8 cellular contexts compared by ENCODE assay signal in genomic region chr14:70714055-70714550, GRCh38.
DNase-seq lines count a peak whose midpoint lies in the region; ATAC-seq and TF ChIP-seq lines count a peak whose summit lies in the region.

No MANE protein-coding gene starts in this region.

- H3K4me1 ChIP-seq in HEK293 (ENCODE audit: control insufficient read depth, insufficient read depth, low read length) (0 out of 2 replicates have a peak, but pooled peaks cover 2% of the 10 kb centered on the region), prostate gland (replicated peaks) (no peaks in the 10 kb centered on the region)

- intact Hi-C loops in CD4-positive, alpha-beta T cell (cut with DNase I, micrococcal nuclease), result loop anchor here (1.0 to 10.0 kb wide), 6 partner anchors 72 to 899 kb away; partner anchors contain the start of gene TTC9 (in 1 of the 2)
- intact Hi-C loops in prostate gland (cut with DNase I), result loop anchor here (10.0 kb wide), 1 partner anchor 89 kb away; no protein-coding TSS in a partner anchor

- peak; percentile 95 for TF ChIP-seq CTCF in CD4-positive, alpha-beta T cell (IDR thresholded peaks at IDR 0.05)
- TF ChIP-seq CTCF in HEK293 (tag by site-specific recombination; IDR thresholded peaks at IDR 0.05) (no peak), fibroblast of the aortic adventitia (IDR thresholded peaks at IDR 0.05; ENCODE audit: insufficient read depth, low read length) (peak; percentile 56), prostate gland (IDR thresholded peaks at IDR 0.05) (peak; percentile 62 to 83 (median 66))

- DNase-seq in CD4-positive, alpha-beta T cell, result peak in 8 of 10 experiments; percentile 12 to 41 (median 30)
- DNase-seq in NCI-H82 treated with DMSO at 0.1 percent for 48 hours (lab: John Stamatoyannopoulos, UW; ENCODE audit: unreplicated experiment) (peak; percentile 58), activated T-cell treated with anti-CD3 and anti-CD28 coated beads for 48 hours (ENCODE audit: low read depth) (peak; percentile 4), fibroblast of the aortic adventitia (ENCODE audit: low read depth) (peak; percentile 78), prostate gland (ENCODE audit: low spot score) (peak; percentile 46)

- H3K27ac Mint-ChIP-seq in CD4-positive, alpha-beta T cell, result no peak overlapping the region

- no peak for ATAC-seq in CD4-positive, alpha-beta T cell (ENCODE audit: poor library complexity)
- ATAC-seq in HG03521 (IDR thresholded peaks at IDR 0.05; ENCODE audit: unreplicated experiment), result no peak
- no peak for ATAC-seq in HG02642 (IDR thresholded peaks at IDR 0.05; ENCODE audit: poor library complexity, unreplicated experiment)

- CTCF ChIA-PET in CD4-positive, alpha-beta T cell (lab: Charles Lee), result interaction anchor here (0.7 to 1.2 kb wide), 3 partner anchors 69 to 90 kb away, joined by 3 to 4 read pairs (median 3); no protein-coding TSS in a partner anchor
- CTCF ChIA-PET in HEK293 (lab: Yijun Ruan, JAX), result interaction anchor here (0.6 to 3.2 kb wide), 12 partner anchors 8 to 146 kb away, joined by 3 to 29 read pairs (median 4); no protein-coding TSS in a partner anchor

- H3K27me3 Mint-ChIP-seq in CD4-positive, alpha-beta T cell, result no peaks in the 10 kb centered on the region

- H3K4me3 Mint-ChIP-seq in CD4-positive, alpha-beta T cell, result no peak overlapping the region

- POLR2A ChIA-PET in CD4-positive, alpha-beta T cell (lab: Charles Lee), result interaction anchor here (1.2 kb wide), 1 partner anchor 73 kb away, joined by 6 read pairs; the partner anchor contains the start of gene TTC9
- POLR2A ChIA-PET in HEK293 (lab: Yijun Ruan, JAX), result no interaction called here

- H3K27ac ChIP-seq in CD4-positive, alpha-beta T cell (ENCODE audit: low read depth, low read length), result no peak overlapping the region
- H3K27ac ChIP-seq in HEK293 (ENCODE audit: extremely low read depth, low read depth, low read length) (no peak overlapping the region), prostate gland (no peak overlapping the region)

- H3K4me3 ChIP-seq in HEK293 (ENCODE audit: low read depth, low read length), result no peak overlapping the region
- H3K4me3 ChIP-seq in fibroblast of the aortic adventitia (ENCODE audit: low read depth, low read length), result no peak overlapping the region
- no peak overlapping the region for H3K4me3 ChIP-seq in prostate gland

- peaks cover 5% of the 10 kb centered on the region for H3K4me1 Mint-ChIP-seq in CD4-positive, alpha-beta T cell (ENCODE audit: low read depth)

- H3K36me3 ChIP-seq in HEK293 (ENCODE audit: control insufficient read depth in 2 of 2, insufficient read depth in 1 of 2, low read length in 2 of 2), result no peaks in the 10 kb centered on the region
- no peaks in the 10 kb centered on the region for H3K36me3 ChIP-seq in prostate gland

- WGBS in prostate gland, result 22% methylated on average over 8 of the region's 8 CpGs

- H3K9me3 ChIP-seq in CD4-positive, alpha-beta T cell (ENCODE audit: control insufficient read depth, low read length), result no peaks in the 10 kb centered on the region
- H3K9me3 ChIP-seq in HEK293 (ENCODE audit: control insufficient read depth, insufficient read depth, low read depth, low read length), result no peaks in the 10 kb centered on the region
- H3K9me3 ChIP-seq in prostate gland, result no peaks in the 10 kb centered on the region

- H3K27me3 ChIP-seq in CD4-positive, alpha-beta T cell (ENCODE audit: control insufficient read depth, insufficient read depth, low read length), result no peaks in the 10 kb centered on the region
- no peaks in the 10 kb centered on the region for H3K27me3 ChIP-seq in prostate gland (replicated peaks; ENCODE audit: insufficient read depth)

- H3K36me3 Mint-ChIP-seq in CD4-positive, alpha-beta T cell (ENCODE audit: low read depth), result no peaks in the 10 kb centered on the region

- no peaks in the 10 kb centered on the region for H3K9me3 Mint-ChIP-seq in CD4-positive, alpha-beta T cell

- no peak for TF ChIP-seq POLR2A in prostate gland (IDR thresholded peaks at IDR 0.05)

TF ChIP-seq in HEK293, 187 proteins besides CTCF, POLR2A, EP300 and RAD21:
- peak; percentile 44 for TF ChIP-seq ZNF654 (tag by site-specific recombination; IDR thresholded peaks at IDR 0.05; ENCODE audit: low read depth)
- TF ChIP-seq ZNF335 (tag by site-specific recombination; conservative IDR thresholded peaks at IDR 0.05), result peak; percentile 75
- no peak for TF ChIP-seq BCL6B (tag by site-specific recombination; IDR thresholded peaks at IDR 0.05)
- peak; percentile 97 for TF ChIP-seq PRDM1 (tag by site-specific recombination; IDR thresholded peaks at IDR 0.05)
- TF ChIP-seq ZNF202 (tag by site-specific recombination; IDR thresholded peaks at IDR 0.05; ENCODE audit: borderline replicate concordance), result no peak
- 0 out of 2 replicates have a peak, but pooled peaks have one; percentile 12 for TF ChIP-seq ZNF660 (tag by site-specific recombination; IDR thresholded peaks at IDR 0.05)
- peak; percentile 42; the same call in 1 of the 2 replicates for TF ChIP-seq IKZF3 (tag by site-specific recombination; IDR thresholded peaks at IDR 0.05)
- 0 out of 2 replicates have a peak, but pooled peaks have one; percentile 30 for TF ChIP-seq ATF2 (tag by site-specific recombination; IDR thresholded peaks at IDR 0.05; ENCODE audit: low read depth)

Comparison
In these comparisons a context has a peak if more than half of its experiments do, and no peak if none do; other contexts are left out.
1. DNase-seq: peak in every context shown above with its lines; median percentile 78 in fibroblast of the aortic adventitia; 58 in NCI-H82 treated with DMSO at 0.1 percent for 48 hours; 46 in prostate gland; 30 in CD4-positive, alpha-beta T cell; 4 in activated T-cell treated with anti-CD3 and anti-CD28 coated beads for 48 hours.